ENCODE assay signal across 1 cellular context in genomic region chr3:10505791-10506585, GRCh38.
TF ChIP-seq lines count a peak whose summit lies in the region.

No MANE protein-coding gene starts in this region.

TF ChIP-seq in HEK293, 187 proteins besides CTCF, POLR2A, EP300 and RAD21 (continued from another document):
- 0 out of 2 replicates have a peak, but pooled peaks have one; percentile 31 for TF ChIP-seq BCL11A (tag by site-specific recombination; IDR thresholded peaks at IDR 0.05; ENCODE audit: low read depth)
- peak; percentile 81 for TF ChIP-seq PRDM10 (tag by site-specific recombination; IDR thresholded peaks at IDR 0.05)
- no peak for TF ChIP-seq ZNF16 (tag by site-specific recombination; IDR thresholded peaks at IDR 0.05; ENCODE audit: low read depth)
- TF ChIP-seq ZFP69B (tag by site-specific recombination; IDR thresholded peaks at IDR 0.05), result no peak
- TF ChIP-seq ZFP3 (tag by site-specific recombination; IDR thresholded peaks at IDR 0.05; ENCODE audit: low read depth), result no peak
- no peak for TF ChIP-seq ZNF596 (tag by site-specific recombination; IDR thresholded peaks at IDR 0.05)
- TF ChIP-seq SETDB1 (IDR thresholded peaks at IDR 0.05; ENCODE audit: insufficient read length, low read length), result no peak
- TF ChIP-seq ZFHX2 (tag by site-specific recombination; conservative IDR thresholded peaks at IDR 0.05), result peak; percentile 17; the same call in 1 of the 2 replicates
- TF ChIP-seq ZNF830 (tag by site-specific recombination; IDR thresholded peaks at IDR 0.05; ENCODE audit: low read depth), result no peak
- TF ChIP-seq ZNF366 (tag by site-specific recombination; conservative IDR thresholded peaks at IDR 0.05), result no peak
- peak; percentile 69; the same call in 1 of the 2 replicates for TF ChIP-seq ZBTB10 (tag by site-specific recombination; IDR thresholded peaks at IDR 0.05)
- no peak for TF ChIP-seq SCRT2 (tag by site-specific recombination; IDR thresholded peaks at IDR 0.05)
- TF ChIP-seq ZNF214 (tag by site-specific recombination; IDR thresholded peaks at IDR 0.05; ENCODE audit: borderline replicate concordance), result no peak
- TF ChIP-seq ZNF571 (tag by site-specific recombination; IDR thresholded peaks at IDR 0.05), result no peak
- TF ChIP-seq ZNF423 (tag by site-specific recombination; IDR thresholded peaks at IDR 0.05), result no peak
- TF ChIP-seq ZNF398 (tag by site-specific recombination; IDR thresholded peaks at IDR 0.05), result peak; percentile 83
- no peak for TF ChIP-seq ZNF747 (tag by site-specific recombination; IDR thresholded peaks at IDR 0.05)
- no peak for TF ChIP-seq MZF1 (tag by site-specific recombination; IDR thresholded peaks at IDR 0.05; ENCODE audit: borderline replicate concordance)
- no peak for TF ChIP-seq ZNF354C (tag by site-specific recombination; IDR thresholded peaks at IDR 0.05; ENCODE audit: borderline replicate concordance, low read depth)
